ENCODE assay signal across 8 cellular contexts in the genomic region with DNA sequence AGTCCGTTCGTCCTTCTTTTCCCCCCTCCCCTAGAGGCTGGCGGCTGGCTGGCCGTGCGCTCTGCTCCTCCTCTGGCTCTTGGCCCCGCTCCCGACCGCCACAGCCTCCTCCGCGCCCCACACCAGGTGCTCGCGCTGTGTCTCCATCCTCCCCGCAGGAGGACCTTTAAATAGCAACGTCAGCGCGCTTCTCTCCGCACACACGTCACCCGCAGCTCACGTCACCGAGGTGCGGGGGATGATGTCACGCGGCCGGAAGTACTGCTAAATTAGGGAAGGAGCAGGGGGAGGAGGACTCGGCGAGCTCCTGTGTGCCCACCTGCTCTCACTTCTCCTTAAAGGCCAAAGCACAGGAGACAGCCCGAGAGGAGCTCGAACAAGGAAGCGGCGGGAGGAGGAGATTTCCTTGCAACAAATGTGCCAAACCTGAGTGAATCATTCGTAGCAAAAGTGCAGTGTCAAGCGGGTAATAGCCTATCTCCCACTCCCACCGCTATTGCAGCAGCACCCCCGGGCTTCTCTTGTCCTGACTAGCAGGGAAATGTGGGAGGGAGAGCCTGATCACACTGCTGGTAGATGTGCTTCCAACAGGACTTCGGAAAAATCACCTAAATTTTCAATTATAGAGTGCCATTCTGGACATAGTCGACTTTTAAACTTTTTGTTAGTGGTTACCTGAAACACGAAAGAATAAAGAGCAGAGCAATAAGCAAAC. TPM values are rescaled to one million over a fixed set of nuclear protein-coding genes. Genes with fewer than 3 reads are reported as not detected.
DNase-seq lines count a peak whose midpoint lies in the region; ATAC-seq and TF ChIP-seq lines count a peak whose summit lies in the region.

No MANE protein-coding gene starts in this region.

- H3K27ac ChIP-seq in esophagus muscularis mucosa (replicated peaks in 1 of 4) = peak overlapping the region; percentile 95 to 100 (median 97)
- H3K27ac ChIP-seq in muscle layer of duodenum (ENCODE audit: low read length) = peak overlapping the region; percentile 89

- H3K9me3 ChIP-seq in esophagus muscularis mucosa = no peaks in the 10 kb centered on the region
- H3K9me3 ChIP-seq in muscle layer of duodenum (ENCODE audit: control insufficient read depth in 1 of 2, low read length in 2 of 2) = no peaks in the 10 kb centered on the region

- DNase-seq in DMS53 (lab: John Stamatoyannopoulos, UW) (peak; percentile 99), esophagus muscularis mucosa (ENCODE audit: extremely low spot score) (peak; percentile 97)
- peak; percentile 93 for DNase-seq in Jurkat, Clone E6-1 (ENCODE audit: low read depth, low spot score)
- peak; percentile 89 to 91 for DNase-seq in activated T-cell treated with anti-CD3 and anti-CD28 coated beads, Interleukin-2, amount 50 U/mL, for 72 hours
- peak; percentile 87 to 89 for DNase-seq in stimulated activated CD8-positive, alpha-beta memory T cell treated with anti-CD3 and anti-CD28 coated beads, Interleukin-7, amount 100 ng/mL, for 4 hours (ENCODE audit: low read depth in 2 of 2)

- H3K27me3 Mint-ChIP-seq in activated T-cell treated with anti-CD3 and anti-CD28 coated beads, Interleukin-2, amount 50 U/mL, for 72 hours (ENCODE audit: low read depth) = peaks cover 17% of the 10 kb centered on the region

- 1% methylated on average over 25 of the region's 38 CpGs for WGBS in esophagus muscularis mucosa

- no peaks in the 10 kb centered on the region for H3K9me3 Mint-ChIP-seq in activated T-cell treated with anti-CD3 and anti-CD28 coated beads, Interleukin-2, amount 50 U/mL, for 72 hours

- peak overlapping the region; percentile 81 for H3K4me3 ChIP-seq in Jurkat, Clone E6-1 (ENCODE audit: low read length)
- H3K4me3 ChIP-seq in esophagus muscularis mucosa (peak overlapping the region; percentile 74 to 97 (median 89)), muscle layer of duodenum (ENCODE audit: low read depth in 1 of 2, low read length in 2 of 2) (peak overlapping the region; percentile 67 to 90)

- H3K36me3 Mint-ChIP-seq in activated T-cell treated with anti-CD3 and anti-CD28 coated beads, Interleukin-2, amount 50 U/mL, for 72 hours (ENCODE audit: insufficient read depth in 2 of 2) = peaks cover 0 to 5% of the 10 kb centered on the region in 2 donors

- no peak for TF ChIP-seq CTCF in esophagus muscularis mucosa (IDR thresholded peaks at IDR 0.05)

- intact Hi-C loops in esophagus muscularis mucosa (cut with DNase I) = loop anchor here (5.0 to 10.0 kb wide), 2 partner anchors 98 to 280 kb away; partner anchors contain the start of genes JMY and TENT2

- peak overlapping the region; percentile 83 to 97 for H3K4me3 Mint-ChIP-seq in activated T-cell treated with anti-CD3 and anti-CD28 coated beads, Interleukin-2, amount 50 U/mL, for 72 hours

- peak; percentile 76 for TF ChIP-seq EP300 in esophagus muscularis mucosa (IDR thresholded peaks at IDR 0.05)

- TF ChIP-seq POLR2A in esophagus muscularis mucosa (IDR thresholded peaks at IDR 0.05; ENCODE audit: low read depth) = peak; percentile 6

- peak overlapping the region; percentile 73 for H3K27ac Mint-ChIP-seq in activated T-cell treated with anti-CD3 and anti-CD28 coated beads, Interleukin-2, amount 50 U/mL, for 72 hours

- H3K4me1 Mint-ChIP-seq in activated T-cell treated with anti-CD3 and anti-CD28 coated beads, Interleukin-2, amount 50 U/mL, for 72 hours (ENCODE audit: low read depth) = peaks cover 53% of the 10 kb centered on the region

- ATAC-seq in GM21717 (IDR thresholded peaks at IDR 0.05; ENCODE audit: unreplicated experiment) = peak; percentile 77
- ATAC-seq in activated T-cell treated with anti-CD3 and anti-CD28 coated beads, Interleukin-2, amount 50 U/mL, for 72 hours (replicated peaks in 1 of 2) = peak; percentile 85 to 89

- H3K4me1 ChIP-seq in esophagus muscularis mucosa (peaks cover 0 to 41% (median 30%) of the 10 kb centered on the region in 4 donors), muscle layer of duodenum (ENCODE audit: control insufficient read depth in 1 of 2, insufficient read depth in 2 of 2, low read length in 2 of 2) (peaks cover 0 to 17% of the 10 kb centered on the region in 2 donors)

- H3K36me3 ChIP-seq in esophagus muscularis mucosa (no peaks in the 10 kb centered on the region), muscle layer of duodenum (ENCODE audit: control insufficient read depth in 1 of 2, insufficient read depth in 2 of 2, low read length in 2 of 2) (peaks cover 0 to 3% of the 10 kb centered on the region in 2 donors)

- no peaks in the 10 kb centered on the region for H3K27me3 ChIP-seq in esophagus muscularis mucosa
- peaks cover 19% of the 10 kb centered on the region for H3K27me3 ChIP-seq in muscle layer of duodenum (ENCODE audit: low read depth, low read length)

TF ChIP-seq in PFSK-1, 5 proteins besides CTCF, POLR2A, EP300 and RAD21:
- TF ChIP-seq FOXP2 (optimal IDR thresholded peaks at IDR 0.05; ENCODE audit: borderline replicate concordance, extremely low read depth, extremely low read length, insufficient read depth) (peak; percentile 93), TAF1 (IDR thresholded peaks at IDR 0.05; ENCODE audit: borderline replicate concordance, insufficient read depth, low read length) (peak; percentile 87; the same call in 1 of the 2 replicates), POLR2AphosphoS5 (IDR thresholded peaks at IDR 0.05; ENCODE audit: low read depth, low read length) (peak; percentile 79), SIN3A (IDR thresholded peaks at IDR 0.05; ENCODE audit: borderline replicate concordance, insufficient read depth, low read length) (peak; percentile 52; the same call in 1 of the 2 replicates)
- TF ChIP-seq, protein P1, sequence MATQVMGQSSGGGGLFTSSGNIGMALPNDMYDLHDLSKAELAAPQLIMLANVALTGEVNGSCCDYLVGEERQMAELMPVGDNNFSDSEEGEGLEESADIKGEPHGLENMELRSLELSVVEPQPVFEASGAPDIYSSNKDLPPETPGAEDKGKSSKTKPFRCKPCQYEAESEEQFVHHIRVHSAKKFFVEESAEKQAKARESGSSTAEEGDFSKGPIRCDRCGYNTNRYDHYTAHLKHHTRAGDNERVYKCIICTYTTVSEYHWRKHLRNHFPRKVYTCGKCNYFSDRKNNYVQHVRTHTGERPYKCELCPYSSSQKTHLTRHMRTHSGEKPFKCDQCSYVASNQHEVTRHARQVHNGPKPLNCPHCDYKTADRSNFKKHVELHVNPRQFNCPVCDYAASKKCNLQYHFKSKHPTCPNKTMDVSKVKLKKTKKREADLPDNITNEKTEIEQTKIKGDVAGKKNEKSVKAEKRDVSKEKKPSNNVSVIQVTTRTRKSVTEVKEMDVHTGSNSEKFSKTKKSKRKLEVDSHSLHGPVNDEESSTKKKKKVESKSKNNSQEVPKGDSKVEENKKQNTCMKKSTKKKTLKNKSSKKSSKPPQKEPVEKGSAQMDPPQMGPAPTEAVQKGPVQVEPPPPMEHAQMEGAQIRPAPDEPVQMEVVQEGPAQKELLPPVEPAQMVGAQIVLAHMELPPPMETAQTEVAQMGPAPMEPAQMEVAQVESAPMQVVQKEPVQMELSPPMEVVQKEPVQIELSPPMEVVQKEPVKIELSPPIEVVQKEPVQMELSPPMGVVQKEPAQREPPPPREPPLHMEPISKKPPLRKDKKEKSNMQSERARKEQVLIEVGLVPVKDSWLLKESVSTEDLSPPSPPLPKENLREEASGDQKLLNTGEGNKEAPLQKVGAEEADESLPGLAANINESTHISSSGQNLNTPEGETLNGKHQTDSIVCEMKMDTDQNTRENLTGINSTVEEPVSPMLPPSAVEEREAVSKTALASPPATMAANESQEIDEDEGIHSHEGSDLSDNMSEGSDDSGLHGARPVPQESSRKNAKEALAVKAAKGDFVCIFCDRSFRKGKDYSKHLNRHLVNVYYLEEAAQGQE (IDR thresholded peaks at IDR 0.05; ENCODE audit: insufficient read depth in 1 of 2, low read depth in 2 of 2, low read length in 2 of 2) = no peak

RNA-seq across cellular contexts. Expression of gene HOMER1, which starts 0.6 kb away (rescaled TPM):
- polyA plus RNA-seq in Jurkat, Clone E6-1 (2012; ENCODE audit: insufficient read depth, insufficient read length) = 15.6 TPM
- polyA plus RNA-seq in PFSK-1 (2012; ENCODE audit: insufficient read length, low read depth) = 3.4 TPM
- 1 to 10 TPM; 7.3 to 9.7 TPM for total RNA-seq in activated T-cell treated with anti-CD3 and anti-CD28 coated beads, Interleukin-2, amount 50 U/mL, for 72 hours
- 10 to 100 TPM; 11.2 to 19.5 (median 19.3) TPM for total RNA-seq in esophagus muscularis mucosa

Comparison
In these comparisons a context has a peak if more than half of its experiments do, and no peak if none do; other contexts are left out.
1. Peak in every context shown above with its lines: DNase-seq, ATAC-seq, H3K4me3 ChIP-seq and H3K27ac ChIP-seq.